In the genomic region with DNA sequence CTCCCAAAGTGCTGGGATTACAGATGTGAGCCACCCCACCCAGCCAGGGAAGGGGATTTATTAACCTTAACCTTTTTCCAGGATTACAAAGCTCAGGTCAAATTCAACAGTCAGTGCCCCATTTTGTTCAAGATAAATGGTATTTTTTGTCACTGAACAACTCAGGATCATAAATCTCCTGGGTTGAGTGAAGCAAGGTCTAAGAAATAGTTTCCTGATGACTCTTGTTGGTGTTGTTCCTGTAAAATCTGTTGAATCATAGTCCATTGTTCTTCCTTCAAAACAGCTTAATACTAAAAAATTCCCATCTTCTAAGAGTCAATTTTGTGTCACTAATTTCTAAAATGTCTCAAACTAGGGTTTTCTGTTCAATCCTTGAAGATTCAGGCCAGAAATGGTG, we compare ENCODE assay signal across 20 cellular contexts. TPM values are rescaled to one million over a fixed set of nuclear protein-coding genes. Genes with fewer than 3 reads are reported as not detected.
DNase-seq lines count a peak whose midpoint lies in the region; ATAC-seq, FAIRE-seq and TF ChIP-seq lines count a peak whose summit lies in the region.
"Had no signal": no experiment of that assay in that cellular context is flagged by ENCODE, and none has a peak within 500 bp of the region (broad histone marks: within the 10 kb centered on the region; RNA-seq: fewer than 3 reads in every experiment).

No MANE protein-coding gene starts in this region.

- H2AFZ ChIP-seq in astrocyte (ENCODE audit: low read depth, low read length), result no peak overlapping the region

- H3K27me3 Mint-ChIP-seq in MCF 10A (ENCODE audit: insufficient read depth, unreplicated experiment), result no peaks in the 10 kb centered on the region
- no peaks in the 10 kb centered on the region for H3K27me3 Mint-ChIP-seq in astrocyte (ENCODE audit: low read depth, unreplicated experiment)
- peaks cover 4% of the 10 kb centered on the region for H3K27me3 Mint-ChIP-seq in activated naive CD4-positive, alpha-beta T cell treated with anti-CD3 and anti-CD28 coated beads, Interleukin-2, amount 10 ng/mL, durations not matched to agents 7 days and 5 days
- H3K27me3 Mint-ChIP-seq: activated CD4-positive, alpha-beta memory T cell treated with anti-CD3 and anti-CD28 coated beads for 36 hours; activated T-helper 17 cell treated with anti-CD3 and anti-CD28 coated beads, Interleukin-2, amount 50 U/mL, for 72 hours had no signal

- no peaks in the 10 kb centered on the region for H3K9me3 ChIP-seq in breast epithelium
- no peaks in the 10 kb centered on the region for H3K9me3 ChIP-seq in astrocyte (ENCODE audit: insufficient read depth, low read depth, low read length)
- no peaks in the 10 kb centered on the region for H3K9me3 ChIP-seq in right atrium auricular region
- H3K9me3 ChIP-seq: Caco-2, HAP-1, MG63, stomach had no signal

- BruUV-seq in MCF 10A (replicated peaks; lab: Mats Ljungman, UMichigan), result no TSS peak

- POLR2A ChIA-PET in MCF 10A (lab: Yijun Ruan, JAX), result no interaction called here

- peak overlapping the region; percentile 48 for H3K4me2 ChIP-seq in astrocyte (ENCODE audit: low read length)

- H3K79me2 ChIP-seq in astrocyte (ENCODE audit: insufficient read depth, low read length), result no peaks in the 10 kb centered on the region

- CTCF ChIA-PET in MCF 10A (lab: Yijun Ruan, JAX), result interaction anchor here (1.0 kb wide), 2 partner anchors 69 to 178 kb away, joined by 3 read pairs; no protein-coding TSS in a partner anchor
- CTCF ChIA-PET in activated naive CD4-positive, alpha-beta T cell treated with anti-CD3 and anti-CD28 coated beads, Interleukin-2, amount 10 ng/mL, durations not matched to agents 7 days and 5 days (lab: Charles Lee), result interaction anchor here (1.0 kb wide), 1 partner anchor 14 kb away, joined by 3 read pairs; no protein-coding TSS in a partner anchor

- TF ChIP-seq CTCF in MCF 10A (IDR thresholded peaks at IDR 0.05; ENCODE audit: unreplicated experiment) (no peak), breast epithelium (IDR thresholded peaks at IDR 0.05) (no peak), astrocyte (IDR thresholded peaks at IDR 0.05; ENCODE audit: insufficient read depth, low read depth, low read length) (no peak), foreskin fibroblast (IDR thresholded peaks at IDR 0.05; ENCODE audit: low read depth, low read length) (no peak), right atrium auricular region (IDR thresholded peaks at IDR 0.05) (no peak)

- intact Hi-C loops in MCF 10A (cut with micrococcal nuclease) (no loop called here), breast epithelium (cut with DNase I; ENCODE audit: low total_unique reads) (no loop called here)

- H3K27ac ChIP-seq in breast epithelium (no peak overlapping the region), astrocyte (ENCODE audit: low read depth, low read length) (peak overlapping the region; percentile 30), right atrium auricular region (no peak overlapping the region)
- H3K27ac ChIP-seq: stomach had no signal

- H3K36me3 Mint-ChIP-seq in MCF 10A (ENCODE audit: insufficient read depth, unreplicated experiment) (peaks cover 7% of the 10 kb centered on the region), astrocyte (ENCODE audit: low read depth, unreplicated experiment) (no peaks in the 10 kb centered on the region)
- no peaks in the 10 kb centered on the region for H3K36me3 Mint-ChIP-seq in activated naive CD4-positive, alpha-beta T cell treated with anti-CD3 and anti-CD28 coated beads, Interleukin-2, amount 10 ng/mL, durations not matched to agents 7 days and 5 days
- H3K36me3 Mint-ChIP-seq: activated CD4-positive, alpha-beta memory T cell treated with anti-CD3 and anti-CD28 coated beads for 36 hours had no signal

- H3K27ac Mint-ChIP-seq in MCF 10A (ENCODE audit: low read depth, unreplicated experiment) (peak overlapping the region; percentile 67), astrocyte (ENCODE audit: unreplicated experiment) (no peak overlapping the region)
- H3K27ac Mint-ChIP-seq in activated naive CD4-positive, alpha-beta T cell treated with anti-CD3 and anti-CD28 coated beads, Interleukin-2, amount 10 ng/mL, durations not matched to agents 7 days and 5 days, result no peak overlapping the region
- H3K27ac Mint-ChIP-seq: activated CD4-positive, alpha-beta memory T cell treated with anti-CD3 and anti-CD28 coated beads for 36 hours; activated T-helper 17 cell treated with anti-CD3 and anti-CD28 coated beads, Interleukin-2, amount 50 U/mL, for 72 hours had no signal

- TF ChIP-seq POLR2A in breast epithelium (IDR thresholded peaks at IDR 0.05), result no peak

- no peaks in the 10 kb centered on the region for H3K27me3 ChIP-seq in breast epithelium
- no peaks in the 10 kb centered on the region for H3K27me3 ChIP-seq in astrocyte (ENCODE audit: insufficient read depth, low read length)
- H3K27me3 ChIP-seq in right atrium auricular region, result no peaks in the 10 kb centered on the region
- H3K27me3 ChIP-seq: MG63, stomach had no signal

- H3K9me3 Mint-ChIP-seq in MCF 10A (ENCODE audit: unreplicated experiment), result no peaks in the 10 kb centered on the region
- H3K9me3 Mint-ChIP-seq in astrocyte (ENCODE audit: unreplicated experiment), result no peaks in the 10 kb centered on the region
- no peaks in the 10 kb centered on the region for H3K9me3 Mint-ChIP-seq in activated naive CD4-positive, alpha-beta T cell treated with anti-CD3 and anti-CD28 coated beads, Interleukin-2, amount 10 ng/mL, durations not matched to agents 7 days and 5 days
- H3K9me3 Mint-ChIP-seq: activated CD4-positive, alpha-beta memory T cell treated with anti-CD3 and anti-CD28 coated beads for 36 hours; activated T-helper 17 cell treated with anti-CD3 and anti-CD28 coated beads, Interleukin-2, amount 50 U/mL, for 72 hours had no signal

- no peak overlapping the region for H3K4me3 ChIP-seq in breast epithelium
- H3K4me3 ChIP-seq in astrocyte (ENCODE audit: insufficient read depth, low read depth, low read length), result no peak overlapping the region
- no peak overlapping the region for H3K4me3 ChIP-seq in foreskin fibroblast (ENCODE audit: low read depth in 1 of 2, low read length in 2 of 2)
- H3K4me3 ChIP-seq in right atrium auricular region, result no peak overlapping the region
- H3K4me3 ChIP-seq: HAP-1, lung, MG63, stomach had no signal

- peaks cover 12% of the 10 kb centered on the region for H3K4me1 Mint-ChIP-seq in MCF 10A (ENCODE audit: insufficient read depth, unreplicated experiment)
- no peaks in the 10 kb centered on the region for H3K4me1 Mint-ChIP-seq in astrocyte (ENCODE audit: low read depth, unreplicated experiment)
- no peaks in the 10 kb centered on the region for H3K4me1 Mint-ChIP-seq in activated naive CD4-positive, alpha-beta T cell treated with anti-CD3 and anti-CD28 coated beads, Interleukin-2, amount 10 ng/mL, durations not matched to agents 7 days and 5 days
- H3K4me1 Mint-ChIP-seq: activated T-helper 17 cell treated with anti-CD3 and anti-CD28 coated beads, Interleukin-2, amount 50 U/mL, for 72 hours had no signal

- H3K9ac ChIP-seq in astrocyte (ENCODE audit: low read length), result no peak overlapping the region

- peak; percentile 89 for FAIRE-seq in astrocyte (lab: Jason Lieb, UNC)
- FAIRE-seq: A204.1, TTC549 had no signal

- H4K20me1 ChIP-seq in astrocyte (ENCODE audit: insufficient read depth, low read length), result no peaks in the 10 kb centered on the region

- H3K36me3 ChIP-seq in breast epithelium (no peaks in the 10 kb centered on the region), astrocyte (ENCODE audit: insufficient read depth, low read length) (no peaks in the 10 kb centered on the region), right atrium auricular region (no peaks in the 10 kb centered on the region)
- H3K36me3 ChIP-seq: HAP-1, MG63, stomach had no signal

- ATAC-seq in HG03571 (IDR thresholded peaks at IDR 0.05; ENCODE audit: unreplicated experiment), result no peak
- no peak for ATAC-seq in GM18907 (IDR thresholded peaks at IDR 0.05; ENCODE audit: unreplicated experiment)
- ATAC-seq: activated T-helper 17 cell treated with anti-CD3 and anti-CD28 coated beads, Interleukin-2, amount 50 U/mL, for 72 hours had no signal

- DNase-seq in MCF 10A (ENCODE audit: unreplicated experiment) (peak; percentile 28), breast epithelium (ENCODE audit: low spot score in 2 of 2) (no peak), astrocyte (ENCODE audit: low read depth) (peak; percentile 75), foreskin fibroblast (peak; percentile 42 to 76), right atrium auricular region (ENCODE audit: low spot score) (no peak)
- no peak for DNase-seq in activated naive CD4-positive, alpha-beta T cell treated with anti-CD3 and anti-CD28 coated beads, Interleukin-2, amount 10 ng/mL, durations not matched to agents 7 days and 5 days
- DNase-seq: activated CD4-positive, alpha-beta memory T cell treated with anti-CD3 and anti-CD28 coated beads for 36 hours; Caco-2; MG63; NCI-H2029 treated with DMSO at 0.1 percent for 48 hours; NCI-H748 treated with DMSO at 0.1 percent for 48 hours; SHP77; stomach had no signal

- H3K4me3 Mint-ChIP-seq in MCF 10A (ENCODE audit: unreplicated experiment) (no peak overlapping the region), astrocyte (ENCODE audit: unreplicated experiment) (no peak overlapping the region)
- H3K4me3 Mint-ChIP-seq in activated naive CD4-positive, alpha-beta T cell treated with anti-CD3 and anti-CD28 coated beads, Interleukin-2, amount 10 ng/mL, durations not matched to agents 7 days and 5 days, result no peak overlapping the region
- H3K4me3 Mint-ChIP-seq: activated CD4-positive, alpha-beta memory T cell treated with anti-CD3 and anti-CD28 coated beads for 36 hours; activated T-helper 17 cell treated with anti-CD3 and anti-CD28 coated beads, Interleukin-2, amount 50 U/mL, for 72 hours had no signal

- no peaks in the 10 kb centered on the region for H3K4me1 ChIP-seq in breast epithelium
- no peaks in the 10 kb centered on the region for H3K4me1 ChIP-seq in astrocyte (ENCODE audit: insufficient read depth, low read length)
- no peaks in the 10 kb centered on the region for H3K4me1 ChIP-seq in right atrium auricular region
- H3K4me1 ChIP-seq: Caco-2, stomach had no signal

RNA-seq across cellular contexts. Expression of gene JMY, which starts 33.9 kb away (rescaled TPM):
- total RNA-seq in MCF 10A (2022), result 16.8 and 19.3 TPM in 2 replicates
- 10 to 100 TPM; 15.8 to 29.9 (median 16.1) TPM for total RNA-seq in breast epithelium
- 7.0 and 9.0 TPM in 2 replicates for total RNA-seq in astrocyte
- total RNA-seq in right atrium auricular region, result 10 to 100 TPM; 10.6 to 13.6 TPM

Comparison
In these comparisons a context has a peak if more than half of its experiments do, and no peak if none do; other contexts are left out.
1. DNase-seq: peak in MCF 10A (single experiment), astrocyte (single experiment) and foreskin fibroblast (2 of 2); none in breast epithelium (0 of 2), right atrium auricular region (single experiment) and activated naive CD4-positive, alpha-beta T cell treated with anti-CD3 and anti-CD28 coated beads, Interleukin-2, amount 10 ng/mL, durations not matched to agents 7 days and 5 days (single experiment).